Comparison of ENCODE assay signal across 32 cellular contexts in genomic region chr3:26078539-26078938, GRCh38.
"Had no signal": no experiment of that assay in that cellular context is flagged by ENCODE, and none has a peak within 500 bp of the region (broad histone marks: within the 10 kb centered on the region; RNA-seq: fewer than 3 reads in every experiment).

No MANE protein-coding gene starts in this region.

- DNase-seq: activated effector memory CD4-positive, alpha-beta T cell treated with anti-CD3 and anti-CD28 coated beads, Interleukin-2, amount 50 U/mL, for 16 hours; activated effector memory CD4-positive, alpha-beta T cell treated with Interleukin-2 at 50 U/mL for 16 hours; activated gamma-delta T cell; activated gamma-delta T cell treated with Interleukin-2 at 50 U/mL for 16 hours; activated naive CD4-positive, alpha-beta T cell; activated naive CD4-positive, alpha-beta T cell treated with anti-CD3 and anti-CD28 coated beads for 36 hours; activated naive CD4-positive, alpha-beta T cell treated with anti-CD3 and anti-CD28 coated beads, Interleukin-2, amount 10 ng/mL, durations not matched to agents 7 days and 5 days; activated naive CD4-positive, alpha-beta T cell treated with anti-CD3 and anti-CD28 coated beads, Interleukin-2, amount 50 U/mL, for 16 hours; activated naive CD4-positive, alpha-beta T cell treated with Interleukin-2 at 50 U/mL for 16 hours; activated naive CD8-positive, alpha-beta T cell treated with anti-CD3 and anti-CD28 coated beads for 36 hours; activated naive CD8-positive, alpha-beta T cell treated with anti-CD3 and anti-CD28 coated beads, Interleukin-2, amount 10 ng/mL, durations not matched to agents 7 days and 5 days; activated naive CD8-positive, alpha-beta T cell treated with anti-CD3 and anti-CD28 coated beads, Interleukin-2, amount 50 U/mL, for 24 hours; activated T-cell treated with anti-CD3 and anti-CD28 coated beads, Interleukin-2, amount 50 U/mL, for 1 hour; activated T-cell treated with anti-CD3 and anti-CD28 coated beads, Interleukin-2, amount 50 U/mL, for 24 hours; activated T-cell treated with anti-CD3 and anti-CD28 coated beads, Interleukin-2, amount 50 U/mL, for 4 hours; activated T-cell treated with anti-CD3 and anti-CD28 coated beads, Interleukin-2, amount 50 U/mL, for 48 hours; activated T-cell treated with anti-CD3 and anti-CD28 coated beads, Interleukin-2, amount 50 U/mL, for 72 hours; adrenal gland; amniotic stem cell; amygdala; anterior cingulate cortex; aorta; body of pancreas; brain microvascular endothelial cell; caudate nucleus; central memory CD4-positive, alpha-beta T cell; cerebellar nuclear complex had no signal

- H3K4me3 ChIP-seq: adrenal gland, ascending aorta, body of pancreas, breast epithelium, cardiac muscle cell had no signal

- H3K36me3 ChIP-seq: adrenal gland, ascending aorta, brain microvascular endothelial cell, breast epithelium, cardiac muscle cell had no signal

- H3K4me1 ChIP-seq: adrenal gland, ascending aorta, body of pancreas, breast epithelium had no signal

- H3K9me3 ChIP-seq: adrenal gland, ascending aorta, body of pancreas, breast epithelium had no signal

- H3K27me3 ChIP-seq: adrenal gland, ascending aorta, body of pancreas, brain microvascular endothelial cell, breast epithelium, cardiac muscle cell had no signal

- ATAC-seq: activated naive CD4-positive, alpha-beta T cell treated with anti-CD3 and anti-CD28 coated beads, Interleukin-2, amount 50 U/mL, for 72 hours; activated naive CD8-positive, alpha-beta T cell treated with anti-CD3 and anti-CD28 coated beads, Interleukin-2, amount 50 U/mL, for 24 hours; activated T-cell treated with anti-CD3 and anti-CD28 coated beads, Interleukin-2, amount 50 U/mL, for 4 hours; activated T-cell treated with anti-CD3 and anti-CD28 coated beads, Interleukin-2, amount 50 U/mL, for 72 hours; activated T-helper 17 cell treated with anti-CD3 and anti-CD28 coated beads, Interleukin-2, amount 50 U/mL, for 72 hours; body of pancreas had no signal

- H3K27ac ChIP-seq: adrenal gland, ascending aorta, body of pancreas, brain microvascular endothelial cell, breast epithelium, cardiac muscle cell had no signal
